In the genomic region with DNA sequence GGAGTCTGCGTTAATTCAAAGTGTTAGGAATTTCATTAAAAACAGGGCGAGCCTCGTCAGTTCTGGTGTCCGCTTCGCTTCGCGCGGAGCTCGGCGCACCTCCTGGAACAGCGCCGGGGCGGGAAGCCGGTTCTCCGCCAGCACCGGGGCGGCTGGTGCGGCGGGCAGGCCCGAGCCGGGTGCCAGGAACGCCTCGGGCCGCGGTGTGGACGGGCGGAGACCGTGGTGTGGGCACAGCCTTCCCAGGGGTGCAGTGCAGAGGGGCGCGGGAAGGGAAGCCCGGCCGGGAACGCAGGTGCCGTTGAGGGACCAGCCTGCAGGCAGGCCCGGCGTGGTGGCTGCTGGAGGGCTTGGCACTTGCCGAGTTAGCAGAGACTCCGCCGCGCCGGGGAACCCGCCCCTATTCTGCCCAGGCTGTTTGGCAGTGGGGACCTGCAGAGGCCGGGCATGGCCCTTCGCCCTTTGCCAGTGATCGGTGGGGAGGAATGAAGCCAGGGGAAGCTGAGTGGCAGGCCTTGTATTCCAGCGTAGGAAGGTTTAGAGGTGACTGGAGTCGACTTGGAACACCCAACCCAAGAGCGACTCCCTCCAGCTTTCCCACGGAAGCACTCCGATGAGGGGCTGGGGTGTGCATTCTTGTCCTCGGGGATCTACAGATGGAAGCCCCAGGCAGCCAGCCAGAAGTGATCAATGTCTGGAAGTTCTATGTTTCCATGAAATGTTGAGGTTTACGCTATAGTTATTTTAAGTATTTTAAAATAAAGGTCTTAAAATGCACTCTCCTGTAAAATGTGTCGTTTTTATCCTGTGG, we compare ENCODE assay signal across 1 cellular context.
TF ChIP-seq lines count a peak whose summit lies in the region.

No MANE protein-coding gene starts in this region.

TF ChIP-seq in K562, 482 proteins besides CTCF, POLR2A, EP300 and RAD21 (continued from another document):
- TF ChIP-seq, protein P1, sequence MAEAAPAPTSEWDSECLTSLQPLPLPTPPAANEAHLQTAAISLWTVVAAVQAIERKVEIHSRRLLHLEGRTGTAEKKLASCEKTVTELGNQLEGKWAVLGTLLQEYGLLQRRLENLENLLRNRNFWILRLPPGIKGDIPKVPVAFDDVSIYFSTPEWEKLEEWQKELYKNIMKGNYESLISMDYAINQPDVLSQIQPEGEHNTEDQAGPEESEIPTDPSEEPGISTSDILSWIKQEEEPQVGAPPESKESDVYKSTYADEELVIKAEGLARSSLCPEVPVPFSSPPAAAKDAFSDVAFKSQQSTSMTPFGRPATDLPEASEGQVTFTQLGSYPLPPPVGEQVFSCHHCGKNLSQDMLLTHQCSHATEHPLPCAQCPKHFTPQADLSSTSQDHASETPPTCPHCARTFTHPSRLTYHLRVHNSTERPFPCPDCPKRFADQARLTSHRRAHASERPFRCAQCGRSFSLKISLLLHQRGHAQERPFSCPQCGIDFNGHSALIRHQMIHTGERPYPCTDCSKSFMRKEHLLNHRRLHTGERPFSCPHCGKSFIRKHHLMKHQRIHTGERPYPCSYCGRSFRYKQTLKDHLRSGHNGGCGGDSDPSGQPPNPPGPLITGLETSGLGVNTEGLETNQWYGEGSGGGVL (CRISPR knock-in tag; IDR thresholded peaks at IDR 0.05) = no peak
- TF ChIP-seq NELFE (IDR thresholded peaks at IDR 0.05; ENCODE audit: insufficient read depth, insufficient read length) (no peak), NUFIP1 (IDR thresholded peaks at IDR 0.05; ENCODE audit: partially characterized antibody) (no peak), TEAD4 (IDR thresholded peaks at IDR 0.05; ENCODE audit: low read length) (no peak), TEAD4 (CRISPR knock-in tag; IDR thresholded peaks at IDR 0.05; ENCODE audit: borderline replicate concordance) (no peak)
